In genomic region chr17:80832888-80833583, GRCh38 we compare ENCODE assay signal across 8 cellular contexts.
DNase-seq lines count a peak whose midpoint lies in the region; ATAC-seq and TF ChIP-seq lines count a peak whose summit lies in the region.

No MANE protein-coding gene starts in this region.

- H3K27me3 Mint-ChIP-seq in neural crest cell (ENCODE audit: low read depth): no peaks in the 10 kb centered on the region
- H3K27me3 Mint-ChIP-seq in stimulated activated naive CD8-positive, alpha-beta T cell treated with anti-CD3 and anti-CD28 coated beads, Interleukin-15, Interleukin-2, amounts not matched to agents 100 ng/mL and 50 ng/mL, for 24 hours: no peaks in the 10 kb centered on the region

- peak overlapping the region; percentile 98 for H3K27ac Mint-ChIP-seq in neural crest cell (ENCODE audit: unreplicated experiment)
- peak overlapping the region; percentile 97 for H3K27ac Mint-ChIP-seq in stimulated activated naive CD8-positive, alpha-beta T cell treated with anti-CD3 and anti-CD28 coated beads, Interleukin-15, Interleukin-2, amounts not matched to agents 100 ng/mL and 50 ng/mL, for 24 hours

- H3K4me3 Mint-ChIP-seq in neural crest cell: peak overlapping the region; percentile 85
- H3K4me3 Mint-ChIP-seq in stimulated activated naive CD8-positive, alpha-beta T cell treated with anti-CD3 and anti-CD28 coated beads, Interleukin-15, Interleukin-2, amounts not matched to agents 100 ng/mL and 50 ng/mL, for 24 hours: peak overlapping the region; percentile 83

- H3K36me3 ChIP-seq in DND-41 (ENCODE audit: insufficient read depth, low read length) (peaks cover 32% of the 10 kb centered on the region), GM23248 (ENCODE audit: low read depth) (no peaks in the 10 kb centered on the region)

- no peaks in the 10 kb centered on the region for H3K9me3 Mint-ChIP-seq in neural crest cell
- no peaks in the 10 kb centered on the region for H3K9me3 Mint-ChIP-seq in stimulated activated naive CD8-positive, alpha-beta T cell treated with anti-CD3 and anti-CD28 coated beads, Interleukin-15, Interleukin-2, amounts not matched to agents 100 ng/mL and 50 ng/mL, for 24 hours

- peak overlapping the region; percentile 99 for H3K27ac ChIP-seq in DND-41 (ENCODE audit: low read length)
- peak overlapping the region; percentile 90 for H3K27ac ChIP-seq in GM23248

- H3K4me3 ChIP-seq in DND-41 (ENCODE audit: low read depth in 1 of 2, low read length in 2 of 2): peak overlapping the region; percentile 25 to 58; a peak in 3 of 4 replicates
- peak overlapping the region; percentile 74 for H3K4me3 ChIP-seq in GM23248

- WGBS in GM23248 (ENCODE audit: low coverage in 1 of 2, low lambda C conversion rate in 2 of 2, missing lambda C conversion rate in 2 of 2), 2 experiments: 1 to 2% methylated on average over 25 of the region's 25 CpGs

- H2AFZ ChIP-seq in DND-41 (ENCODE audit: low read depth, low read length) (peak overlapping the region; percentile 79), GM23248 (peak overlapping the region; percentile 73)

- peak; percentile 92 for ATAC-seq in DND-41 (ENCODE audit: insufficient read depth, low read depth)

- H4K20me1 ChIP-seq in DND-41 (ENCODE audit: insufficient read depth, low read length) (no peaks in the 10 kb centered on the region), GM23248 (ENCODE audit: insufficient read depth) (no peaks in the 10 kb centered on the region)

- peaks cover 23% of the 10 kb centered on the region for H3K4me1 Mint-ChIP-seq in neural crest cell
- peaks cover 41% of the 10 kb centered on the region for H3K4me1 Mint-ChIP-seq in stimulated activated naive CD8-positive, alpha-beta T cell treated with anti-CD3 and anti-CD28 coated beads, Interleukin-15, Interleukin-2, amounts not matched to agents 100 ng/mL and 50 ng/mL, for 24 hours (ENCODE audit: low read depth)

- TF ChIP-seq CTCF in DND-41 (IDR thresholded peaks at IDR 0.05; ENCODE audit: borderline replicate concordance, extremely low read depth, low read length, poor library complexity, severe bottlenecking) (peak; percentile 15), neural crest cell (conservative IDR thresholded peaks at IDR 0.05) (no peak)

- DNase-seq in DND-41: peak; percentile 87
- peak; percentile 99 for DNase-seq in GM23248
- peak; percentile 98 to 99 for DNase-seq in Kasumi-1 (lab: John Stamatoyannopoulos, UW)
- DNase-seq in RPMI8226: peak; percentile 25
- peak; percentile 66 for DNase-seq in activated gamma-delta T cell treated with anti-CD3 and anti-CD28 coated beads, Interleukin-2, amount 50 U/mL, for 16 hours (ENCODE audit: low read depth)
- DNase-seq in foreskin melanocyte: peak; percentile 96
- DNase-seq in neural crest cell (ENCODE audit: low read depth, low spot score): peak; percentile 56

- H3K4me2 ChIP-seq in DND-41 (ENCODE audit: insufficient read depth, low read length) (peak overlapping the region; percentile 77), GM23248 (ENCODE audit: unreplicated experiment) (peak overlapping the region; percentile 76)

- H3F3A ChIP-seq in GM23248 (ENCODE audit: insufficient read depth): peaks cover 38% of the 10 kb centered on the region

- H3K4me1 ChIP-seq in DND-41 (ENCODE audit: insufficient read depth, low read length) (peaks cover 34% of the 10 kb centered on the region), GM23248 (ENCODE audit: insufficient read depth) (peaks cover 28% of the 10 kb centered on the region)

- H3K9me2 ChIP-seq in GM23248 (ENCODE audit: insufficient read depth): no peaks in the 10 kb centered on the region

- in situ Hi-C loops in GM23248 (cut with MboI): no loop called here

- H3K27me3 ChIP-seq in DND-41 (ENCODE audit: insufficient read depth, low read length, poor library complexity) (no peaks in the 10 kb centered on the region), GM23248 (replicated peaks; ENCODE audit: insufficient read depth) (no peaks in the 10 kb centered on the region)

- H3K9ac ChIP-seq in DND-41 (ENCODE audit: low read depth, low read length) (peak overlapping the region; percentile 81), GM23248 (peak overlapping the region; percentile 84)

- H3K9me3 ChIP-seq in DND-41 (ENCODE audit: insufficient read depth, low read length, severe bottlenecking) (no peaks in the 10 kb centered on the region), GM23248 (ENCODE audit: low read depth) (no peaks in the 10 kb centered on the region)

- peaks cover 8% of the 10 kb centered on the region for H3K36me3 Mint-ChIP-seq in neural crest cell (ENCODE audit: low read depth)
- H3K36me3 Mint-ChIP-seq in stimulated activated naive CD8-positive, alpha-beta T cell treated with anti-CD3 and anti-CD28 coated beads, Interleukin-15, Interleukin-2, amounts not matched to agents 100 ng/mL and 50 ng/mL, for 24 hours (ENCODE audit: low read depth): peaks cover 16% of the 10 kb centered on the region

- H3K79me2 ChIP-seq in DND-41 (ENCODE audit: insufficient read depth, low read length) (peaks cover 8% of the 10 kb centered on the region; the same call in 1 of the 2 replicates), GM23248 (ENCODE audit: insufficient read depth) (no peaks in the 10 kb centered on the region)

Comparison
In these comparisons a context has a peak if more than half of its experiments do, and no peak if none do; other contexts are left out.
1. Peak in every context shown above with its lines: DNase-seq, ATAC-seq, H3K4me3 ChIP-seq and H3K27ac ChIP-seq.
2. DNase-seq: peak in every context shown above with its lines; median percentile 99 in GM23248; 98 in Kasumi-1; 96 in foreskin melanocyte; 87 in DND-41; 66 in activated gamma-delta T cell treated with anti-CD3 and anti-CD28 coated beads, Interleukin-2, amount 50 U/mL, for 16 hours; 56 in neural crest cell; 25 in RPMI8226.